In the genomic region with DNA sequence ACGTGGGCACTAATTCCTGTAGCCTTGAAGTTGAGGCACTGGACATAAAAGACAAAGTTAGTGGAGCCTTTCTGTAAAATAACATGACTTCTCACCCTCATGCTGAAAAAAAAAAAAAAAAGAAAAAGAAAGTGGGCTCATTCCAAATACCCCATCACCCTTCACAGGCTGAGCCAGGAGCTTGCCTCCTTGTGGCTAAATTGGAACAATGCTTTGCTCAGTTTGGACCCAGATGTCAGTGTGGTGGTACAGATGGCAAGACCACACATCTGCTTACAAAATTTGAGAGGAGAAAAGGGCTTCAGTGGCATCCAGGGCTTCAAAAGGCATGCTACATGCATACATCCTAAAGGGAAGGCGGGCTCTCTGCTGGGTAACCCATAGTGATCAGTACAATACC, we compare ENCODE assay signal across 21 cellular contexts.
DNase-seq lines count a peak whose midpoint lies in the region; ATAC-seq and TF ChIP-seq lines count a peak whose summit lies in the region.
"Had no signal": no experiment of that assay in that cellular context is flagged by ENCODE, and none has a peak within 500 bp of the region (broad histone marks: within the 10 kb centered on the region; RNA-seq: fewer than 3 reads in every experiment).

No MANE protein-coding gene starts in this region.

- H3K4me1 ChIP-seq in osteoblast (ENCODE audit: insufficient read depth, low read length), result peaks cover 71% of the 10 kb centered on the region
- H3K4me1 ChIP-seq: esophagus squamous epithelium had no signal

- H2AFZ ChIP-seq in osteoblast (ENCODE audit: low read length), result no peak overlapping the region

- no peaks in the 10 kb centered on the region for H4K20me1 ChIP-seq in osteoblast (ENCODE audit: insufficient read depth, low read length)

- H3K27ac ChIP-seq in C4-2B (no peak overlapping the region), osteoblast (ENCODE audit: low read depth, low read length) (peak overlapping the region; percentile 95)
- H3K27ac ChIP-seq: dorsolateral prefrontal cortex, esophagus squamous epithelium, KMS-11, WERI-Rb-1 had no signal

- H3K9me3 ChIP-seq in osteoblast (ENCODE audit: low read depth, low read length), result no peaks in the 10 kb centered on the region
- H3K9me3 ChIP-seq: esophagus squamous epithelium had no signal

- DNase-seq in NCI-H1694 (lab: John Stamatoyannopoulos, UW), result peak; percentile 41
- DNase-seq in choroid plexus epithelial cell (ENCODE audit: low read depth), result no peak
- no peak for DNase-seq in osteoblast (ENCODE audit: insufficient read length, low spot score, missing footprints)
- DNase-seq in islet precursor cell, result no peak
- DNase-seq in NCI-H2196 (lab: John Stamatoyannopoulos, UW; ENCODE audit: unreplicated experiment), result no peak
- no peak for DNase-seq in GOT3 (lab: John Stamatoyannopoulos, UW)
- DNase-seq: activated CD8-positive, alpha-beta T cell treated with anti-CD3 and anti-CD28 coated beads, Interleukin-2, amount 10 ng/mL, durations not matched to agents 7 days and 5 days; activated naive CD8-positive, alpha-beta T cell treated with anti-CD3 and anti-CD28 coated beads for 36 hours; activated T-cell treated with anti-CD3 and anti-CD28 coated beads, Interleukin-2, amount 50 U/mL, for 48 hours; dorsolateral prefrontal cortex; esophagus squamous epithelium; hippocampal formation; NCI-H1105 treated with DMSO at 0.1 percent for 48 hours; NK-92 treated with Interleukin-12 subunit alpha and Interleukin-12 subunit beta, amount 100 ng/mL, for 24 hours; stimulated activated CD4-positive, alpha-beta T cell treated with anti-CD3 and anti-CD28 coated beads, Interleukin-1b, Interleukin-23, amount 100 ng/mL, for 48 hours; T-helper 1 cell; WERI-Rb-1 had no signal

- H3K4me2 ChIP-seq in osteoblast (ENCODE audit: insufficient read depth, low read length), result peak overlapping the region; percentile 35
- H3K4me2 ChIP-seq: KMS-11 had no signal

- no peak overlapping the region for H3K4me3 ChIP-seq in choroid plexus epithelial cell (ENCODE audit: low read depth, low read length)
- no peak overlapping the region for H3K4me3 ChIP-seq in osteoblast (ENCODE audit: insufficient read depth, low read length)
- H3K4me3 ChIP-seq: dorsolateral prefrontal cortex, esophagus squamous epithelium had no signal

- peaks cover 3% of the 10 kb centered on the region for H3K79me2 ChIP-seq in osteoblast (ENCODE audit: insufficient read depth, low read length)

- no peaks in the 10 kb centered on the region for H3K27me3 ChIP-seq in osteoblast (ENCODE audit: insufficient read depth, low read length)
- H3K27me3 ChIP-seq: esophagus squamous epithelium had no signal

- TF ChIP-seq CTCF in C4-2B (conservative IDR thresholded peaks at IDR 0.05) (peak; percentile 11; the same call in 1 of the 2 replicates), choroid plexus epithelial cell (conservative IDR thresholded peaks at IDR 0.05; ENCODE audit: low read depth, low read length) (peak; percentile 22), osteoblast (IDR thresholded peaks at IDR 0.05; ENCODE audit: extremely low read depth, low read depth, low read length) (peak; percentile 55)

- no peak for ATAC-seq in activated CD4-positive, CD25-positive, alpha-beta regulatory T cell treated with anti-CD3 and anti-CD28 coated beads, Interleukin-2, amount 50 U/mL, for 24 hours
- ATAC-seq: activated CD8-positive, alpha-beta T cell treated with anti-CD3 and anti-CD28 coated beads, Interleukin-2, amount 10 ng/mL, durations not matched to agents 7 days and 5 days; sciatic nerve had no signal

- no peaks in the 10 kb centered on the region for H3K36me3 ChIP-seq in osteoblast (ENCODE audit: insufficient read depth, low read length)
- H3K36me3 ChIP-seq: esophagus squamous epithelium, WERI-Rb-1 had no signal
